In the genomic region with DNA sequence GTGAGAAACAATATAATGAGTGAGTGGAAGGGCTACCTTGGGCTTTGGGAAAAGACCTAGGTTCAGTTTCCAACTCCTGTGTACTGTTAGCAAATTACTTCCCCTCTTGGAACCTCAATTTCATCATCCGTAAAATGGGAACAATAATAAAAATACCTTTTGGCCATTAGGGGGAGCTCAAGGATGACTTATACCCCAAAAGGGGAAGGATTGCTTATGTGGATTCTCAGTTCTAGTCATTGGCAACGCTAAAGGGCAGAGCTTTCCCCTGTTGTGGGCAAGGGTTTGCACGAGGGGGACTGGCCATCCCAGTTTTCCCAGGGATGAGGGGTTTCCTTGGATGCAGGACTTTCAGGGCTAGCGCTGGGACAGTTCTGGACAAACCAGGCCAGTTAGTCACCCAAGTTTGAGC, we compare ENCODE assay signal across 8 cellular contexts. TPM values are rescaled to one million over a fixed set of nuclear protein-coding genes. Genes with fewer than 3 reads are reported as not detected.
DNase-seq lines count a peak whose midpoint lies in the region; ATAC-seq, FAIRE-seq and TF ChIP-seq lines count a peak whose summit lies in the region.

No MANE protein-coding gene starts in this region.

- 28 to 35% (median 32%) methylated on average over 4 of the region's 4 CpGs for WGBS in small intestine, 3 donors

- no peaks in the 10 kb centered on the region for H3K9me3 Mint-ChIP-seq in Calu3 (ENCODE audit: low read depth, unreplicated experiment)

- no peak overlapping the region for H3K4me3 Mint-ChIP-seq in Calu3 (ENCODE audit: low read depth, unreplicated experiment)

- ATAC-seq in GM18873 (IDR thresholded peaks at IDR 0.05; ENCODE audit: low FRiP score, unreplicated experiment) (peak; percentile 34), foreskin keratinocyte (peak; percentile 3), GM21528 (IDR thresholded peaks at IDR 0.05; ENCODE audit: low FRiP score, unreplicated experiment) (no peak)

- H3K4me3 ChIP-seq in small intestine (ENCODE audit: low read depth in 1 of 2, low read length in 2 of 2): no peak overlapping the region

- CTCF ChIA-PET in Calu3 (lab: Charles Lee): interaction anchor here (1.0 to 2.2 kb wide), 3 partner anchors 71 to 201 kb away, joined by 4 to 31 read pairs (median 22); no protein-coding TSS in a partner anchor

- H3K27me3 Mint-ChIP-seq in Calu3 (ENCODE audit: unreplicated experiment): peaks cover 18% of the 10 kb centered on the region

- H3K27ac Mint-ChIP-seq in Calu3 (ENCODE audit: unreplicated experiment): no peak overlapping the region

- TF ChIP-seq CTCF in Calu3 (IDR thresholded peaks at IDR 0.05; ENCODE audit: unreplicated experiment): no peak
- TF ChIP-seq CTCF in foreskin keratinocyte (conservative IDR thresholded peaks at IDR 0.05): peak; percentile 83

- intact Hi-C loops in Calu3 (cut with micrococcal nuclease; ENCODE audit: unreplicated experiment): loop anchor here (1.0 to 5.0 kb wide), 3 partner anchors 80 to 200 kb away; no protein-coding TSS in a partner anchor

- H3K9me3 ChIP-seq in small intestine (ENCODE audit: control insufficient read depth, low read depth): no peaks in the 10 kb centered on the region

- no peaks in the 10 kb centered on the region for H3K36me3 ChIP-seq in small intestine (ENCODE audit: control insufficient read depth in 2 of 2, insufficient read depth in 2 of 2, low read length in 2 of 2)

- H3K4me1 Mint-ChIP-seq in Calu3 (ENCODE audit: low read depth, unreplicated experiment): peaks cover 20% of the 10 kb centered on the region

- H3K4me1 ChIP-seq in foreskin keratinocyte (no peaks in the 10 kb centered on the region), small intestine (ENCODE audit: control insufficient read depth in 2 of 2, insufficient read depth in 1 of 2, low read depth in 1 of 2, low read length in 1 of 2) (no peaks in the 10 kb centered on the region)

- H3K27ac ChIP-seq in foreskin keratinocyte: no peak overlapping the region
- H3K27ac ChIP-seq in small intestine (ENCODE audit: low read depth in 1 of 2, low read length in 1 of 2): no peak overlapping the region

- H3K27me3 ChIP-seq in foreskin keratinocyte (no peaks in the 10 kb centered on the region), small intestine (ENCODE audit: control insufficient read depth in 2 of 2, insufficient read depth in 2 of 2, low read length in 2 of 2) (no peaks in the 10 kb centered on the region)

- FAIRE-seq in small intestine (lab: Jason Lieb, UNC): no peak

- DNase-seq in Calu3 (peak; percentile 21), LoVo (ENCODE audit: low spot score) (peak; percentile 58), UCSD-AML1 (lab: John Stamatoyannopoulos, UW; ENCODE audit: unreplicated experiment) (peak; percentile 23), foreskin keratinocyte (peak in 1 of 2 donors; percentile 36), small intestine (peak; percentile 62), SHP77 treated with DMSO at 0.1 percent for 48 hours (lab: John Stamatoyannopoulos, UW) (no peak)

- no TSS peak for BruUV-seq in Calu3 (replicated peaks; lab: Mats Ljungman, UMichigan)

- peaks cover 17% of the 10 kb centered on the region for H3K36me3 Mint-ChIP-seq in Calu3 (ENCODE audit: insufficient read depth, unreplicated experiment)

RNA-seq across cellular contexts. Expression of gene COMMD9, which starts 3.1 kb away (rescaled TPM):
- total RNA-seq in Calu3 (2022) (40.7 and 44.1 TPM in 2 replicates), foreskin keratinocyte (51.1 and 62.8 TPM in 2 replicates)
- polyA plus RNA-seq in foreskin keratinocyte (72.4 and 75.3 TPM in 2 replicates), small intestine (10 to 100 TPM; 27.0 to 41.9 (median 33.8) TPM)

RNA-seq across cellular contexts. Expression of gene PRR5L, which starts 3.8 kb away (rescaled TPM):
- total RNA-seq in Calu3 (2022) (1.2 and 5.2 TPM in 2 replicates), foreskin keratinocyte (39.0 and 39.9 TPM in 2 replicates)
- polyA plus RNA-seq in foreskin keratinocyte (24.2 and 25.0 TPM in 2 replicates), small intestine (10 to 100 TPM in 1 of 3 donors, 1 to 10 TPM in 2; 5.6 to 14.0 (median 6.8) TPM)
